7 cellular contexts compared by ENCODE assay signal in the genomic region with DNA sequence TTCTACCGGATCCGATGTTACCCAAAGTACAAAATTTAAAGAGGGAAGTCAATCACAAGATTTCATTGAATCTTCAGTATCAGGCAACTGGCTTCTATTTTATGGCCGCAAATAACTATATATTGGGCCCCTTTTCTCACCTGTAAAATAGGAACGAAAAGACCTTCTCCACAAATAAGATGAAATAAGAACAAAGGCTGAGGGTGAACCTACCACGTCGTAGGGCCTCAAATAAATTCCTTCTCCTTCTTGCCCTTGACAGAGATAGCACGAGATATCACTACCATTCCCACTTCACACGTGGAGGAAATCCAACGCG. TPM values are rescaled to one million over a fixed set of nuclear protein-coding genes. Genes with fewer than 3 reads are reported as not detected.
DNase-seq lines count a peak whose midpoint lies in the region; ATAC-seq and TF ChIP-seq lines count a peak whose summit lies in the region.

No MANE protein-coding gene starts in this region.

- no peaks in the 10 kb centered on the region for H3K9me3 Mint-ChIP-seq in activated CD8-positive, alpha-beta T cell treated with anti-CD3 and anti-CD28 coated beads for 36 hours
- H3K9me3 Mint-ChIP-seq in stimulated activated effector memory CD8-positive, alpha-beta T cell treated with anti-CD3 and anti-CD28 coated beads, Interleukin-12 subunit alpha, Interleukin-12 subunit beta, amount 100 ng/mL, for 72 hours, result no peaks in the 10 kb centered on the region

- H3K27ac ChIP-seq in HL-60 (replicated peaks) (peak overlapping the region; percentile 90), iPS DF 6.9 (ENCODE audit: low read length) (no peak overlapping the region)

- no peak for ATAC-seq in activated CD8-positive, alpha-beta T cell treated with anti-CD3 and anti-CD28 coated beads for 36 hours
- no peak for ATAC-seq in stimulated activated effector memory CD8-positive, alpha-beta T cell treated with anti-CD3 and anti-CD28 coated beads, Interleukin-12 subunit alpha, Interleukin-12 subunit beta, amount 100 ng/mL, for 72 hours
- ATAC-seq in HG03025 (IDR thresholded peaks at IDR 0.05; ENCODE audit: low FRiP score, unreplicated experiment), result no peak

- H3K27me3 Mint-ChIP-seq in activated CD8-positive, alpha-beta T cell treated with anti-CD3 and anti-CD28 coated beads for 36 hours, result no peaks in the 10 kb centered on the region

- DNase-seq in HL-60 (ENCODE audit: low read depth in 1 of 2, low spot score in 1 of 2), result no peak
- no peak for DNase-seq in activated CD8-positive, alpha-beta T cell treated with anti-CD3 and anti-CD28 coated beads for 36 hours
- DNase-seq in iPS DF 6.9 (ENCODE audit: low read depth, low spot score), result no peak
- DNase-seq in stimulated activated effector memory CD8-positive, alpha-beta T cell treated with anti-CD3 and anti-CD28 coated beads, Interleukin-12 subunit alpha, Interleukin-12 subunit beta, amount 100 ng/mL, for 72 hours (ENCODE audit: low spot score in 2 of 2), result no peak
- no peak for DNase-seq in NCI-H446 treated with DMSO at 0.1 percent for 48 hours (lab: John Stamatoyannopoulos, UW)
- DNase-seq in SHP77 treated with DMSO at 0.1 percent for 48 hours (lab: John Stamatoyannopoulos, UW), result no peak

- CTCF ChIA-PET in activated CD8-positive, alpha-beta T cell treated with anti-CD3 and anti-CD28 coated beads for 36 hours (lab: Charles Lee), result no interaction called here

- no peaks in the 10 kb centered on the region for H3K36me3 ChIP-seq in iPS DF 6.9 (ENCODE audit: control insufficient read depth, insufficient read depth, low read length)

- H3K4me1 Mint-ChIP-seq in activated CD8-positive, alpha-beta T cell treated with anti-CD3 and anti-CD28 coated beads for 36 hours (ENCODE audit: low read depth), result peaks cover 26% of the 10 kb centered on the region
- peaks cover 39% of the 10 kb centered on the region for H3K4me1 Mint-ChIP-seq in stimulated activated effector memory CD8-positive, alpha-beta T cell treated with anti-CD3 and anti-CD28 coated beads, Interleukin-12 subunit alpha, Interleukin-12 subunit beta, amount 100 ng/mL, for 72 hours

- POLR2A ChIA-PET in activated CD8-positive, alpha-beta T cell treated with anti-CD3 and anti-CD28 coated beads for 36 hours (lab: Charles Lee), result interaction anchor here (1.5 kb wide), 1 partner anchor 62 kb away, joined by 4 read pairs; no protein-coding TSS in a partner anchor

- H3K4me1 ChIP-seq in iPS DF 6.9 (ENCODE audit: control insufficient read depth, insufficient read depth, low read length), result no peaks in the 10 kb centered on the region

- peak overlapping the region; percentile 91 for H3K27ac Mint-ChIP-seq in activated CD8-positive, alpha-beta T cell treated with anti-CD3 and anti-CD28 coated beads for 36 hours
- peak overlapping the region; percentile 99 for H3K27ac Mint-ChIP-seq in stimulated activated effector memory CD8-positive, alpha-beta T cell treated with anti-CD3 and anti-CD28 coated beads, Interleukin-12 subunit alpha, Interleukin-12 subunit beta, amount 100 ng/mL, for 72 hours

- TF ChIP-seq CTCF in HL-60 (IDR thresholded peaks at IDR 0.05; ENCODE audit: insufficient read depth, low read length), result no peak
- TF ChIP-seq CTCF in activated CD8-positive, alpha-beta T cell treated with anti-CD3 and anti-CD28 coated beads for 36 hours (IDR thresholded peaks at IDR 0.05), result no peak

- intact Hi-C loops in activated CD8-positive, alpha-beta T cell treated with anti-CD3 and anti-CD28 coated beads for 36 hours (cut with micrococcal nuclease), result no loop called here

- H3K4me3 ChIP-seq in HL-60 (replicated peaks; ENCODE audit: insufficient read depth, low read length) (peak overlapping the region; percentile 100), iPS DF 6.9 (ENCODE audit: low read length) (peak overlapping the region; percentile 90)

- H3K27me3 ChIP-seq in HL-60 (ENCODE audit: insufficient read depth, poor library complexity, severe bottlenecking), result no peaks in the 10 kb centered on the region
- no peaks in the 10 kb centered on the region for H3K27me3 ChIP-seq in iPS DF 6.9 (ENCODE audit: control insufficient read depth, insufficient read depth, low read length)

- peak overlapping the region; percentile 84 for H3K4me3 Mint-ChIP-seq in activated CD8-positive, alpha-beta T cell treated with anti-CD3 and anti-CD28 coated beads for 36 hours
- peak overlapping the region; percentile 96 for H3K4me3 Mint-ChIP-seq in stimulated activated effector memory CD8-positive, alpha-beta T cell treated with anti-CD3 and anti-CD28 coated beads, Interleukin-12 subunit alpha, Interleukin-12 subunit beta, amount 100 ng/mL, for 72 hours

- no peaks in the 10 kb centered on the region for H3K9me3 ChIP-seq in iPS DF 6.9 (ENCODE audit: control insufficient read depth, insufficient read depth, low read length)

- H3K36me3 Mint-ChIP-seq in activated CD8-positive, alpha-beta T cell treated with anti-CD3 and anti-CD28 coated beads for 36 hours (ENCODE audit: low read depth), result peaks cover 41% of the 10 kb centered on the region
- H3K36me3 Mint-ChIP-seq in stimulated activated effector memory CD8-positive, alpha-beta T cell treated with anti-CD3 and anti-CD28 coated beads, Interleukin-12 subunit alpha, Interleukin-12 subunit beta, amount 100 ng/mL, for 72 hours, result peaks cover 45% of the 10 kb centered on the region

- WGBS in iPS DF 6.9 (ENCODE audit: insufficient coverage, insufficient read length), result no CpG with 5 or more reads among the region's 10 CpGs

RNA-seq across cellular contexts. Expression of a gene that starts 0.8 kb away (rescaled TPM):
- total RNA-seq in activated CD8-positive, alpha-beta T cell treated with anti-CD3 and anti-CD28 coated beads for 36 hours, result 10 to 100 TPM; 29.0 to 31.4 TPM
